ENCODE assay signal across 8 cellular contexts in the genomic region with DNA sequence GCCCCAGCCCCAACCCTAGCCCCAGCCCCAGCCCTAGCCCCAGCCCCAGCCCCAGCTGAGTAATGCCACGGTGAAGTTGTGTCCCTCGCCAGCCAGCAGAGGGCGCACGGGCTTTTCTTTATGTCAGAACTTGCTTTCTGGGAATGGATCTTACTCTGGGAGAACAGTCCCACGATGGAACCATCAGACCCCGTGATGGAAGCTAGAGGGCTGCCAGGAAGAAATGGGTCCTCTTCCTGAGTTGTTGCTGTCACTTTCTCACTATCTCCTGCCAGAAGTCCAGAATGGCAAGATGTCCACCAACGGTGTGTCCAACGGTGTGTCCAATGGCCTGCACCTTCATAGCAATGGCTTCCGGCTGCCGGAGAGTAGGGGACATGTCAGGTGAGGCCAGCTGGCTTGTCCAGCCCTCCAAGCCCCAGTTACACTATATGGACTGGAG. TPM values are rescaled to one million over a fixed set of nuclear protein-coding genes. Genes with fewer than 3 reads are reported as not detected.
DNase-seq lines count a peak whose midpoint lies in the region; ATAC-seq, FAIRE-seq and TF ChIP-seq lines count a peak whose summit lies in the region.

No MANE protein-coding gene starts in this region.

- peaks cover 5% of the 10 kb centered on the region for H3K4me1 ChIP-seq in GM12878 (ENCODE audit: control insufficient read depth, insufficient read depth, low read length)

- ATAC-seq in GM12878 (peak; percentile 80), HG02885 (IDR thresholded peaks at IDR 0.05; ENCODE audit: poor library complexity, unreplicated experiment) (no peak)

- no TSS peak for BruUV-seq in GM12878 (replicated peaks; lab: Mats Ljungman, UMichigan)

- intact Hi-C loops in GM12878 (cut with micrococcal nuclease; ENCODE audit: unreplicated experiment), result no loop called here

- TF ChIP-seq CTCF in LNCaP clone FGC (IDR thresholded peaks at IDR 0.05; ENCODE audit: control insufficient read depth, extremely low read depth, insufficient read depth) (peak; percentile 74), GM12878 (IDR thresholded peaks at IDR 0.05 in 2 of 3, conservative IDR thresholded peaks at IDR 0.05 in 1 of 3; ENCODE audit: control insufficient read depth in 2 of 3, extremely low read depth in 1 of 3, insufficient read depth in 1 of 3, low read depth in 3 of 3, low read length in 3 of 3) (peak; percentile 58 to 77 (median 61))

- 32% methylated on average over 10 of the region's 10 CpGs for WGBS in GM12878 (ENCODE audit: insufficient coverage, insufficient replicate concordance, low lambda C conversion rate, missing lambda C conversion rate)

- CTCF ChIA-PET in GM12878 (lab: Yijun Ruan, JAX), result interaction anchor here (0.6 to 13.1 kb wide), 70 partner anchors 9 to 476 kb away, joined by 3 to 265 read pairs (median 4); a partner anchor contains a TSS

- SMC1A ChIA-PET in GM12878 (lab: Charles Lee; ENCODE audit: uncharacterized antibody, unreplicated experiment), result interaction anchor here (0.7 to 4.2 kb wide), 15 partner anchors 9 to 310 kb away, joined by 3 to 19 read pairs (median 4); no protein-coding TSS in a partner anchor

- TF ChIP-seq RAD21 in GM12878 (IDR thresholded peaks at IDR 0.05; ENCODE audit: insufficient read depth, low read depth, low read length), result peak; percentile 43

- H3K79me2 ChIP-seq in GM12878 (ENCODE audit: control insufficient read depth, insufficient read depth, low read length), result no peaks in the 10 kb centered on the region

- TF ChIP-seq POLR2A in GM12878 (IDR thresholded peaks at IDR 0.05; ENCODE audit: low read depth, low read length), result no peak

- H3K27me3 ChIP-seq in GM12878 (replicated peaks in 1 of 2; ENCODE audit: control insufficient read depth in 2 of 2, insufficient read depth in 2 of 2, low read length in 1 of 2), result no peaks in the 10 kb centered on the region

- peak; percentile 18 for DNase-seq in DMS53 treated with DMSO at 0.1 percent for 48 hours (lab: John Stamatoyannopoulos, UW; ENCODE audit: unreplicated experiment)
- DNase-seq in LNCaP clone FGC (ENCODE audit: low read depth), result no peak
- peak; percentile 65 for DNase-seq in UCSD-AML1 (lab: John Stamatoyannopoulos, UW; ENCODE audit: unreplicated experiment)
- no peak for DNase-seq in GM12878 (ENCODE audit: low read depth, low spot score)
- peak; percentile 75 for DNase-seq in iPS-NIHi11 (ENCODE audit: low spot score)
- DNase-seq in smooth muscle cell of the brain vasculature (ENCODE audit: low read depth, low spot score), result peak; percentile 41
- DNase-seq in NCI-H2081 treated with DMSO at 0.1 percent for 48 hours (lab: John Stamatoyannopoulos, UW), result no peak

- H3K4me2 ChIP-seq in GM12878 (ENCODE audit: control insufficient read depth, insufficient read depth), result no peak overlapping the region

- no peak for FAIRE-seq in GM12878 (lab: Jason Lieb, UNC)

- TF ChIP-seq EP300 in GM12878 (IDR thresholded peaks at IDR 0.05; ENCODE audit: borderline replicate concordance in 1 of 2, control insufficient read depth in 1 of 2, low read depth in 2 of 2, low read length in 2 of 2), result no peak

- RAD21 ChIA-PET in GM12878 (lab: Charles Lee; ENCODE audit: unreplicated experiment), result interaction anchor here (0.6 to 7.5 kb wide), 16 partner anchors 8 to 310 kb away, joined by 3 to 103 read pairs (median 4); a partner anchor contains a TSS

- no peaks in the 10 kb centered on the region for H4K20me1 ChIP-seq in GM12878 (ENCODE audit: control insufficient read depth, insufficient read depth)

- no peak overlapping the region for H3K4me3 ChIP-seq in LNCaP clone FGC (ENCODE audit: low read depth, low read length)
- H3K4me3 ChIP-seq in GM12878, result no peak overlapping the region

- H3K27ac ChIP-seq in GM12878 (ENCODE audit: control insufficient read depth, insufficient read depth), result no peak overlapping the region

- peaks cover 4 to 7% of the 10 kb centered on the region in 2 experiments; a peak in 3 of 4 replicates for H3K36me3 ChIP-seq in GM12878 (ENCODE audit: control insufficient read depth in 2 of 2, insufficient read depth in 2 of 2, low read length in 1 of 2)

- POLR2A ChIA-PET in GM12878 (lab: Charles Lee), result interaction anchor here (0.6 to 3.8 kb wide), 3 partner anchors 99 to 307 kb away, joined by 3 to 16 read pairs (median 4); a partner anchor contains a TSS

- H3K9ac ChIP-seq in GM12878 (ENCODE audit: control insufficient read depth, insufficient read depth, low read length), result no peak overlapping the region

- H2AFZ ChIP-seq in GM12878 (ENCODE audit: control insufficient read depth, low read depth, low read length), result no peak overlapping the region

- no peaks in the 10 kb centered on the region for H3K9me3 ChIP-seq in GM12878 (replicated peaks; ENCODE audit: control insufficient read depth, insufficient read depth, low read length)

- in situ Hi-C loops in GM12878 (cut with MboI), result no loop called here

TF ChIP-seq in GM12878, 131 proteins besides CTCF, POLR2A, EP300 and RAD21:
- TF ChIP-seq, protein P1, sequence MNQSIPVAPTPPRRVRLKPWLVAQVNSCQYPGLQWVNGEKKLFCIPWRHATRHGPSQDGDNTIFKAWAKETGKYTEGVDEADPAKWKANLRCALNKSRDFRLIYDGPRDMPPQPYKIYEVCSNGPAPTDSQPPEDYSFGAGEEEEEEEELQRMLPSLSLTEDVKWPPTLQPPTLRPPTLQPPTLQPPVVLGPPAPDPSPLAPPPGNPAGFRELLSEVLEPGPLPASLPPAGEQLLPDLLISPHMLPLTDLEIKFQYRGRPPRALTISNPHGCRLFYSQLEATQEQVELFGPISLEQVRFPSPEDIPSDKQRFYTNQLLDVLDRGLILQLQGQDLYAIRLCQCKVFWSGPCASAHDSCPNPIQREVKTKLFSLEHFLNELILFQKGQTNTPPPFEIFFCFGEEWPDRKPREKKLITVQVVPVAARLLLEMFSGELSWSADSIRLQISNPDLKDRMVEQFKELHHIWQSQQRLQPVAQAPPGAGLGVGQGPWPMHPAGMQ (IDR thresholded peaks at IDR 0.05; ENCODE audit: borderline replicate concordance), result no peak
- peak; percentile 40; the same call in 1 of the 2 replicates for TF ChIP-seq SMC3 (IDR thresholded peaks at IDR 0.05; ENCODE audit: borderline replicate concordance, low read length)

RNA-seq across cellular contexts. Expression of a gene that starts 25.2 kb away (rescaled TPM):
- 23.2 and 27.7 TPM in 2 replicates for total RNA-seq in GM12878 (2013; cell fraction: nucleolus; rRNA removed)
- total RNA-seq in GM12878 (2014; rRNA removed) (29.1 and 38.0 TPM in 2 replicates), GM12878 (2014; rRNA removed; fragmentation: Illumina TruSeq; extraction: Trizol) (22.5 and 23.9 TPM in 2 replicates), GM12878 (2021) (39.3 TPM in 2 replicates)
- polyA plus RNA-seq in GM12878 (2011; ENCODE audit: low read depth), result 18.6 TPM
- polyA plus RNA-seq in GM12878 (2011; rRNA removed) (12.5 and 27.5 TPM in 2 replicates), GM12878 (2014; fragmentation: Illumina TruSeq; extraction: Trizol) (11.4 and 32.9 TPM in 2 replicates), GM12878 (2014; fragmentation: Nextera tagmentation; extraction: Ambion mirVana) (1 to 10 TPM; 3.8 to 7.8 TPM), GM12878 (2014; rRNA removed) (43.5 and 53.2 TPM in 2 replicates), GM12878 (2016; fragmentation: Nextera tagmentation; extraction: Ambion mirVana) (10 to 100 TPM; 41.1 to 42.4 TPM)
- 39.1 and 56.9 TPM in 2 replicates for polyA plus RNA-seq in GM12878 (2011; cell fraction: cytosol; rRNA removed)
- polyA plus RNA-seq in GM12878 (2011; cell fraction: nucleus; rRNA removed), result 91.8 and 102 TPM in 2 replicates
- polyA plus RNA-seq in GM12878 (2012), result 26.1 and 32.9 TPM in 2 replicates
- 35.2 and 41.6 TPM in 2 replicates for polyA minus RNA-seq in GM12878 (2011; rRNA and poly(A)+ RNA removed)
- polyA minus RNA-seq in GM12878 (2011; cell fraction: cytosol; rRNA and poly(A)+ RNA removed), result 9.5 and 17.5 TPM in 2 replicates
- polyA minus RNA-seq in GM12878 (2011; cell fraction: nucleus; rRNA and poly(A)+ RNA removed), result 17.0 and 23.7 TPM in 2 replicates

RNA-seq across cellular contexts. Expression of a gene that starts 45.0 kb away (rescaled TPM):
- total RNA-seq in GM12878 (2013; cell fraction: nucleolus; rRNA removed), result 12.0 and 13.7 TPM in 2 replicates
- total RNA-seq in GM12878 (2014; rRNA removed) (37.2 and 42.5 TPM in 2 replicates), GM12878 (2014; rRNA removed; fragmentation: Illumina TruSeq; extraction: Trizol) (6.2 and 8.1 TPM in 2 replicates), GM12878 (2021) (37.5 and 38.6 TPM in 2 replicates)
- 13.8 TPM for polyA plus RNA-seq in GM12878 (2011; ENCODE audit: low read depth)
- polyA plus RNA-seq in GM12878 (2011; rRNA removed) (1.5 and 2.7 TPM in 2 replicates), GM12878 (2014; fragmentation: Illumina TruSeq; extraction: Trizol) (1.2 and 3.7 TPM in 2 replicates), GM12878 (2014; fragmentation: Nextera tagmentation; extraction: Ambion mirVana) (1 to 10 TPM in 1 of 2 experiments, under 1 TPM in 1; 0.72 to 3.5 TPM), GM12878 (2014; rRNA removed) (45.6 and 59.4 TPM in 2 replicates), GM12878 (2016; fragmentation: Nextera tagmentation; extraction: Ambion mirVana) (10 to 100 TPM; 21.5 to 33.9 TPM)
- 4.7 and 7.5 TPM in 2 replicates for polyA plus RNA-seq in GM12878 (2011; cell fraction: cytosol; rRNA removed)
- 55.7 and 74.6 TPM in 2 replicates for polyA plus RNA-seq in GM12878 (2011; cell fraction: nucleus; rRNA removed)
- 31.4 and 46.3 TPM in 2 replicates for polyA plus RNA-seq in GM12878 (2012)
- polyA minus RNA-seq in GM12878 (2011; rRNA and poly(A)+ RNA removed), result 3.4 and 3.9 TPM in 2 replicates
- polyA minus RNA-seq in GM12878 (2011; cell fraction: cytosol; rRNA and poly(A)+ RNA removed), result 1.1 and 1.7 TPM in 2 replicates
- 5.9 and 6.8 TPM in 2 replicates for polyA minus RNA-seq in GM12878 (2011; cell fraction: nucleus; rRNA and poly(A)+ RNA removed)

Comparison
In these comparisons a context has a peak if more than half of its experiments do, and no peak if none do; other contexts are left out.
1. DNase-seq: peak in DMS53 treated with DMSO at 0.1 percent for 48 hours (single experiment), UCSD-AML1 (single experiment), iPS-NIHi11 (single experiment) and smooth muscle cell of the brain vasculature (single experiment); none in LNCaP clone FGC (single experiment), GM12878 (single experiment) and NCI-H2081 treated with DMSO at 0.1 percent for 48 hours (single experiment).